In genomic region chr6:149471801-149472200, GRCh38 we compare ENCODE assay signal across 12 cellular contexts. TPM values are rescaled to one million over a fixed set of nuclear protein-coding genes. Genes with fewer than 3 reads are reported as not detected.
DNase-seq lines count a peak whose midpoint lies in the region; ATAC-seq and TF ChIP-seq lines count a peak whose summit lies in the region.
"Had no signal": no experiment of that assay in that cellular context is flagged by ENCODE, and none has a peak within 500 bp of the region (broad histone marks: within the 10 kb centered on the region; RNA-seq: fewer than 3 reads in every experiment).

No MANE protein-coding gene starts in this region.

- no peak overlapping the region for H3K27ac Mint-ChIP-seq in immature natural killer cell

- no peaks in the 10 kb centered on the region for H3K27me3 ChIP-seq in effector memory CD4-positive, alpha-beta T cell (replicated peaks; ENCODE audit: control insufficient read depth, insufficient read depth, low read length, poor library complexity, severe bottlenecking)
- H3K27me3 ChIP-seq: cardiac muscle cell had no signal

- H3K36me3 Mint-ChIP-seq in immature natural killer cell, result no peaks in the 10 kb centered on the region

- H3K4me3 ChIP-seq in effector memory CD4-positive, alpha-beta T cell (ENCODE audit: insufficient read depth, low read depth, low read length, poor library complexity, severe bottlenecking), result no peak overlapping the region
- H3K4me3 ChIP-seq in mucosa of descending colon, result no peak overlapping the region
- H3K4me3 ChIP-seq: cardiac muscle cell had no signal

- peak overlapping the region; percentile 61 for H3K27ac ChIP-seq in effector memory CD4-positive, alpha-beta T cell (ENCODE audit: insufficient read depth, low read length, poor library complexity, severe bottlenecking)
- H3K27ac ChIP-seq: cardiac muscle cell had no signal

- H3K4me1 ChIP-seq in effector memory CD4-positive, alpha-beta T cell (ENCODE audit: control insufficient read depth, insufficient read depth, low read length, poor library complexity, severe bottlenecking), result peaks cover 52% of the 10 kb centered on the region
- H3K4me1 ChIP-seq in mucosa of descending colon (ENCODE audit: low read depth), result peaks cover 26% of the 10 kb centered on the region

- peak; percentile 35 for ATAC-seq in GM18511 (IDR thresholded peaks at IDR 0.05; ENCODE audit: unreplicated experiment)
- ATAC-seq in GM19455 (IDR thresholded peaks at IDR 0.05; ENCODE audit: unreplicated experiment), result peak; percentile 28
- peak; percentile 33 for ATAC-seq in HG03432 (IDR thresholded peaks at IDR 0.05; ENCODE audit: unreplicated experiment)
- ATAC-seq in mucosa of descending colon, result no peak
- ATAC-seq: right cardiac atrium had no signal

- H3K4me1 Mint-ChIP-seq in immature natural killer cell, result no peaks in the 10 kb centered on the region

- no peak overlapping the region for H3K4me3 Mint-ChIP-seq in immature natural killer cell

- H3K27me3 Mint-ChIP-seq in immature natural killer cell (ENCODE audit: low read depth in 3 of 3), result peaks cover 0 to 2% (median 0%) of the 10 kb centered on the region in 3 donors

- TF ChIP-seq CTCF in mucosa of descending colon (IDR thresholded peaks at IDR 0.05), result no peak

- H3K9me3 Mint-ChIP-seq in immature natural killer cell, result no peaks in the 10 kb centered on the region

- no peak for DNase-seq in effector memory CD4-positive, alpha-beta T cell
- DNase-seq in NCI-H1105 treated with DMSO at 0.1 percent for 48 hours (lab: John Stamatoyannopoulos, UW), result no peak
- no peak for DNase-seq in superior temporal gyrus (ENCODE audit: extremely low spot score)
- DNase-seq in mucosa of descending colon, result no peak
- DNase-seq in immature natural killer cell, result no peak
- DNase-seq: Calu3, H7, right cardiac atrium had no signal

- H3K9me3 ChIP-seq in effector memory CD4-positive, alpha-beta T cell (ENCODE audit: control insufficient read depth, low read length), result no peaks in the 10 kb centered on the region
- no peaks in the 10 kb centered on the region for H3K9me3 ChIP-seq in mucosa of descending colon

- intact Hi-C loops in mucosa of descending colon (cut with DNase I, micrococcal nuclease), result no loop called here

- peaks cover 39% of the 10 kb centered on the region for H3K36me3 ChIP-seq in effector memory CD4-positive, alpha-beta T cell (ENCODE audit: control insufficient read depth, insufficient read depth, low read length)
- no peaks in the 10 kb centered on the region for H3K36me3 ChIP-seq in mucosa of descending colon (ENCODE audit: low read depth)
- H3K36me3 ChIP-seq: cardiac muscle cell had no signal

RNA-seq across cellular contexts. Expression of gene ZC3H12D, which starts 13.0 kb away (rescaled TPM):
- 1 to 10 TPM; 5.2 to 9.1 (median 8.9) TPM for total RNA-seq in mucosa of descending colon
- polyA plus RNA-seq in immature natural killer cell, result not detected
